8 cellular contexts compared by ENCODE assay signal in genomic region chr11:67261635-67261941, GRCh38. TPM values are rescaled to one million over a fixed set of nuclear protein-coding genes. Genes with fewer than 3 reads are reported as not detected.
A peak's percentile ranks its signal among the peaks of the same experiment; 100 is the strongest.
DNase-seq lines count a peak whose midpoint lies in the region; ATAC-seq and TF ChIP-seq lines count a peak whose summit lies in the region.

No MANE protein-coding gene starts in this region.

- WGBS in hepatocyte (ENCODE audit: low lambda C conversion rate, missing lambda C conversion rate), result 24% methylated on average over 9 of the region's 19 CpGs

- H3K9ac ChIP-seq in skeletal muscle satellite cell (ENCODE audit: low read depth, low read length), result no peak overlapping the region

- H3K36me3 ChIP-seq in WERI-Rb-1 (peaks cover 7% of the 10 kb centered on the region), hepatocyte (replicated peaks; ENCODE audit: insufficient read depth, low read depth) (no peaks in the 10 kb centered on the region), skeletal muscle satellite cell (ENCODE audit: insufficient read depth, low read length) (peaks cover 12% of the 10 kb centered on the region)

- DNase-seq in WERI-Rb-1 (no peak), hepatocyte (ENCODE audit: low spot score) (no peak), SHP77 treated with DMSO at 0.1 percent for 48 hours (lab: John Stamatoyannopoulos, UW) (no peak), NCI-H1092 treated with DMSO at 0.1 percent for 48 hours (lab: John Stamatoyannopoulos, UW) (no peak)
- no peak for DNase-seq in stimulated activated naive CD4-positive, alpha-beta T cell (lab: John Stamatoyannopoulos, UW)

- H3K9me3 ChIP-seq in WERI-Rb-1 (ENCODE audit: severe bottlenecking) (no peaks in the 10 kb centered on the region), hepatocyte (ENCODE audit: low read depth) (no peaks in the 10 kb centered on the region), skeletal muscle satellite cell (replicated peaks; ENCODE audit: low read length) (no peaks in the 10 kb centered on the region)

- TF ChIP-seq CTCF in GM12872 (IDR thresholded peaks at IDR 0.05; ENCODE audit: insufficient read depth, low read depth, low read length), result peak; percentile 18; the same call in 2 of the 3 replicates
- TF ChIP-seq CTCF in WERI-Rb-1 (IDR thresholded peaks at IDR 0.05; ENCODE audit: low read depth, low read length), result peak; percentile 46
- peak; percentile 46 for TF ChIP-seq CTCF in hepatocyte (IDR thresholded peaks at IDR 0.05; ENCODE audit: poor library complexity)

- H3K4me1 ChIP-seq in hepatocyte (ENCODE audit: insufficient read depth) (peaks cover 11% of the 10 kb centered on the region), skeletal muscle satellite cell (ENCODE audit: control insufficient read depth, insufficient read depth, low read length) (peaks cover 20% of the 10 kb centered on the region)

- H2AFZ ChIP-seq in hepatocyte, result peak overlapping the region; percentile 57

- H3K4me3 ChIP-seq in WERI-Rb-1 (ENCODE audit: low read depth, low read length), result peak overlapping the region; percentile 39; the same call in 1 of the 2 replicates
- H3K4me3 ChIP-seq in hepatocyte, result no peak overlapping the region
- H3K4me3 ChIP-seq in skeletal muscle satellite cell (ENCODE audit: low read length), result no peak overlapping the region

- H3K4me2 ChIP-seq in hepatocyte (peak overlapping the region; percentile 90), skeletal muscle satellite cell (ENCODE audit: low read length) (peak overlapping the region; percentile 37)

- H3K9me2 ChIP-seq in hepatocyte (replicated peaks; ENCODE audit: insufficient read depth), result no peaks in the 10 kb centered on the region

- H4K20me1 ChIP-seq in hepatocyte (ENCODE audit: insufficient read depth, poor library complexity, severe bottlenecking), result no peaks in the 10 kb centered on the region

- H3K27me3 ChIP-seq in WERI-Rb-1 (ENCODE audit: insufficient read depth, low read depth, severe bottlenecking) (no peaks in the 10 kb centered on the region), hepatocyte (no peaks in the 10 kb centered on the region), skeletal muscle satellite cell (ENCODE audit: control insufficient read depth, insufficient read depth, low read length) (no peaks in the 10 kb centered on the region)

- peaks cover 8% of the 10 kb centered on the region for H3K79me2 ChIP-seq in hepatocyte

- no peak for ATAC-seq in HG03196 (IDR thresholded peaks at IDR 0.05; ENCODE audit: unreplicated experiment)

- H3K27ac ChIP-seq in WERI-Rb-1 (no peak overlapping the region), hepatocyte (peak overlapping the region; percentile 35)

RNA-seq across cellular contexts. Expression of gene GRK2, which starts 4.7 kb away (rescaled TPM):
- 41.4 and 57.3 TPM in 2 replicates for total RNA-seq in hepatocyte
- polyA plus RNA-seq in hepatocyte, result 59.6 and 64.1 TPM in 2 replicates
- 26.6 and 33.0 TPM in 2 replicates for total RNA-seq in skeletal muscle satellite cell (2012; rRNA removed)

RNA-seq across cellular contexts. Expression of gene ANKRD13D, which starts 27.5 kb away (rescaled TPM):
- total RNA-seq in hepatocyte, result 22.1 and 25.3 TPM in 2 replicates
- 43.9 and 49.5 TPM in 2 replicates for polyA plus RNA-seq in hepatocyte
- 29.1 and 29.4 TPM in 2 replicates for total RNA-seq in skeletal muscle satellite cell (2012; rRNA removed)

RNA-seq across cellular contexts. Expression of gene SSH3, which starts 41.7 kb away (rescaled TPM):
- 27.7 and 29.7 TPM in 2 replicates for total RNA-seq in hepatocyte
- polyA plus RNA-seq in hepatocyte, result 49.5 and 66.4 TPM in 2 replicates
- total RNA-seq in skeletal muscle satellite cell (2012; rRNA removed), result 8.5 and 14.7 TPM in 2 replicates
